In genomic region chr6:126067080-126067479, GRCh38 we compare ENCODE assay signal across 28 cellular contexts.
"Had no signal": no experiment of that assay in that cellular context is flagged by ENCODE, and none has a peak within 500 bp of the region (broad histone marks: within the 10 kb centered on the region; RNA-seq: fewer than 3 reads in every experiment).

No MANE protein-coding gene starts in this region.

- H3K27ac ChIP-seq: breast epithelium, gastroesophageal sphincter, hepatocyte, testis, transverse colon had no signal

- H3K27me3 ChIP-seq: breast epithelium, gastroesophageal sphincter, hepatocyte, testis, transverse colon had no signal

- H3K4me1 Mint-ChIP-seq: activated CD4-positive, alpha-beta memory T cell treated with anti-CD3 and anti-CD28 coated beads, Interleukin-2, amount 10 ng/mL, durations not matched to agents 7 days and 5 days; activated CD4-positive, alpha-beta T cell treated with anti-CD3 and anti-CD28 coated beads, Interleukin-2, amount 10 ng/mL, durations not matched to agents 24 days and 14 days; naive B cell; T-helper 17 cell had no signal

- H3K4me3 ChIP-seq: breast epithelium, gastroesophageal sphincter, hepatocyte, testis, transverse colon had no signal

- H3K27ac Mint-ChIP-seq: activated CD4-positive, alpha-beta memory T cell treated with anti-CD3 and anti-CD28 coated beads, Interleukin-2, amount 10 ng/mL, durations not matched to agents 7 days and 5 days; activated CD4-positive, alpha-beta T cell treated with anti-CD3 and anti-CD28 coated beads, Interleukin-2, amount 10 ng/mL, durations not matched to agents 24 days and 14 days; activated T-helper 17 cell treated with anti-CD3 and anti-CD28 coated beads, Interleukin-2, amount 50 U/mL, for 72 hours; dendritic cell treated with granulocyte-macrophage colony-stimulating factor and Interleukin-4, amounts not matched to agents 40 ng/mL and 50 ng/mL, for 4 days; endodermal cell; mesothelial cell of epicardium; naive B cell; T-helper 17 cell had no signal

- ATAC-seq: activated T-cell treated with anti-CD3 and anti-CD28 coated beads, Interleukin-2, amount 50 U/mL, for 4 hours; activated T-helper 17 cell treated with anti-CD3 and anti-CD28 coated beads, Interleukin-2, amount 50 U/mL, for 72 hours; esophagus mucosa; gastroesophageal sphincter; left cardiac atrium; left ventricle myocardium superior; right cardiac atrium; T-helper 17 cell had no signal

- H3K27me3 Mint-ChIP-seq: activated CD4-positive, alpha-beta memory T cell treated with anti-CD3 and anti-CD28 coated beads, Interleukin-2, amount 10 ng/mL, durations not matched to agents 7 days and 5 days; activated CD4-positive, alpha-beta T cell treated with anti-CD3 and anti-CD28 coated beads, Interleukin-2, amount 10 ng/mL, durations not matched to agents 24 days and 14 days; activated T-helper 17 cell treated with anti-CD3 and anti-CD28 coated beads, Interleukin-2, amount 50 U/mL, for 72 hours; dendritic cell treated with granulocyte-macrophage colony-stimulating factor and Interleukin-4, amounts not matched to agents 40 ng/mL and 50 ng/mL, for 4 days; naive B cell; T-helper 17 cell had no signal

- H3K36me3 ChIP-seq: gastroesophageal sphincter, transverse colon had no signal

- H3K4me1 ChIP-seq: breast epithelium had no signal

- H3K4me2 ChIP-seq: hepatocyte had no signal

- H3K4me3 Mint-ChIP-seq: activated CD4-positive, alpha-beta memory T cell treated with anti-CD3 and anti-CD28 coated beads, Interleukin-2, amount 10 ng/mL, durations not matched to agents 7 days and 5 days; activated CD4-positive, alpha-beta T cell treated with anti-CD3 and anti-CD28 coated beads, Interleukin-2, amount 10 ng/mL, durations not matched to agents 24 days and 14 days; activated T-cell treated with anti-CD3 and anti-CD28 coated beads, Interleukin-2, amount 50 U/mL, for 4 hours; activated T-helper 17 cell treated with anti-CD3 and anti-CD28 coated beads, Interleukin-2, amount 50 U/mL, for 72 hours; dendritic cell treated with granulocyte-macrophage colony-stimulating factor and Interleukin-4, amounts not matched to agents 40 ng/mL and 50 ng/mL, for 4 days; endodermal cell; mesothelial cell of epicardium; naive B cell; neural crest cell; T-helper 17 cell had no signal

- H3K9me3 Mint-ChIP-seq: activated CD4-positive, alpha-beta memory T cell treated with anti-CD3 and anti-CD28 coated beads, Interleukin-2, amount 10 ng/mL, durations not matched to agents 7 days and 5 days; activated CD4-positive, alpha-beta T cell treated with anti-CD3 and anti-CD28 coated beads, Interleukin-2, amount 10 ng/mL, durations not matched to agents 24 days and 14 days; activated T-cell treated with anti-CD3 and anti-CD28 coated beads, Interleukin-2, amount 50 U/mL, for 4 hours; activated T-helper 17 cell treated with anti-CD3 and anti-CD28 coated beads, Interleukin-2, amount 50 U/mL, for 72 hours; dendritic cell treated with granulocyte-macrophage colony-stimulating factor and Interleukin-4, amounts not matched to agents 40 ng/mL and 50 ng/mL, for 4 days; endodermal cell had no signal

- DNase-seq: activated CD4-positive, alpha-beta memory T cell treated with anti-CD3 and anti-CD28 coated beads, Interleukin-2, amount 10 ng/mL, durations not matched to agents 7 days and 5 days; activated CD4-positive, alpha-beta T cell treated with anti-CD3 and anti-CD28 coated beads, Interleukin-2, amount 10 ng/mL, durations not matched to agents 24 days and 14 days; activated CD4-positive, CD25-positive, alpha-beta regulatory T cell treated with anti-CD3 and anti-CD28 coated beads, Interleukin-2, amount 50 U/mL, for 72 hours; activated gamma-delta T cell treated with Interleukin-2 at 50 U/mL for 16 hours; activated naive CD4-positive, alpha-beta T cell treated with anti-CD3 and anti-CD28 coated beads, Interleukin-2, amount 50 U/mL, for 16 hours; activated T-cell treated with anti-CD3 and anti-CD28 coated beads, Interleukin-2, amount 50 U/mL, for 4 hours; central memory CD4-positive, alpha-beta T cell; endodermal cell; left cardiac atrium; left ventricle myocardium superior; mammary epithelial cell; naive B cell; nucleus accumbens; posterior cingulate gyrus; right cardiac atrium; stimulated activated CD4-positive, alpha-beta T cell treated with anti-CD3 and anti-CD28 coated beads, Interleukin-2, amount 100 ng/mL, for 48 hours; stimulated activated naive CD4-positive, alpha-beta T cell treated with Interleukin-2 at 50 U/mL for 16 hours; T-helper 17 cell; testis; transverse colon had no signal

- H3K79me2 ChIP-seq: hepatocyte had no signal
